In the genomic region with DNA sequence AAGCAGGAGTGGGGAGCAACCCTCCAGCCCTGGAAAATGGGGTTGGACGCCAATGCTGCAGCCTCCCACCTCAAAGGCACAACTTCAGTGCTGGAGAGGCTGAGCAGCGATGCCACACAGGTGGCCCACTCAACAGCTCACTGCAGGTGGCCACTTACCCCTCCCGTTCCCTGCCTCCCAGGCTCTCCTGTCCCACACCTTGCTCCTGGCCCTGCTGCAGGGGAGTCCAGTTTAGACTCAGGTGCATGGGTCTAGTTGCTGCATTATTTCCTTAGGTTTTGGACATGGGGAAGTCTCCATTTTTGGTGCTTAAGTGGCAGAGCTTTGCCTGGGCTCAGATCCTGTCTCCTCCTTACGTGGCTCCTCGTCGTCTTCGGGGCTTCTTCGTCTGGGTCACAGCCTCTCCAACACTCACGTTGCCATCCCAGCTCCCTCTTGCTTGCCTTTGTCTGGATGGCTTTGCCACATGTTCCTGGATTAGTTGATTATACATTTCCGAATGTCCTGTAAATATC, we compare ENCODE assay signal across 8 cellular contexts.
"Had no signal": no experiment of that assay in that cellular context is flagged by ENCODE, and none has a peak within 500 bp of the region (broad histone marks: within the 10 kb centered on the region; RNA-seq: fewer than 3 reads in every experiment).

No MANE protein-coding gene starts in this region.

- H3K27ac ChIP-seq: thyroid gland had no signal

- DNase-seq: activated CD4-positive, alpha-beta memory T cell treated with anti-CD3 and anti-CD28 coated beads for 36 hours; activated CD4-positive, alpha-beta T cell treated with anti-CD3 and anti-CD28 coated beads for 1 hour; activated T-cell treated with anti-CD3 and anti-CD28 coated beads for 4 hours; kidney; mesendoderm; T-cell; T1000; thyroid gland had no signal

- ATAC-seq: T-cell had no signal
